ENCODE assay signal across 13 cellular contexts in genomic region chr6:37143585-37143984, GRCh38. TPM values are rescaled to one million over a fixed set of nuclear protein-coding genes. Genes with fewer than 3 reads are reported as not detected.
A peak's percentile ranks its signal among the peaks of the same experiment; 100 is the strongest.
DNase-seq lines count a peak whose midpoint lies in the region; ATAC-seq, FAIRE-seq and TF ChIP-seq lines count a peak whose summit lies in the region.
"Had no signal": no experiment of that assay in that cellular context is flagged by ENCODE, and none has a peak within 500 bp of the region (broad histone marks: within the 10 kb centered on the region; RNA-seq: fewer than 3 reads in every experiment).

No MANE protein-coding gene starts in this region.

- H2BK12ac ChIP-seq in H9 (ENCODE audit: insufficient read length, low read depth, low read length) = no peak overlapping the region

- TF ChIP-seq EP300 in ovary (IDR thresholded peaks at IDR 0.05) = no peak

- no peak overlapping the region for H2BK20ac ChIP-seq in H9 (ENCODE audit: low read depth, low read length, poor library complexity, severe bottlenecking)

- H3K9me2 ChIP-seq in GM23338 (ENCODE audit: insufficient read depth) = no peaks in the 10 kb centered on the region

- H3K27me3 ChIP-seq in GM23338 (ENCODE audit: insufficient read depth) = no peaks in the 10 kb centered on the region
- H3K27me3 ChIP-seq in SJCRH30 = no peaks in the 10 kb centered on the region
- H3K27me3 ChIP-seq in H9 (ENCODE audit: insufficient read depth, low read length) = no peaks in the 10 kb centered on the region
- H3K27me3 ChIP-seq in ovary = no peaks in the 10 kb centered on the region
- H3K27me3 ChIP-seq: dorsolateral prefrontal cortex had no signal

- no peak overlapping the region for H3K4me3 ChIP-seq in GM23338
- H3K4me3 ChIP-seq in SJCRH30 = no peak overlapping the region
- H3K4me3 ChIP-seq in kidney (ENCODE audit: low read length in 2 of 2) = no peak overlapping the region
- H3K4me3 ChIP-seq in ovary = no peak overlapping the region
- H3K4me3 ChIP-seq: dorsolateral prefrontal cortex had no signal

- H4K20me1 ChIP-seq in GM23338 (replicated peaks; ENCODE audit: insufficient read depth) (no peaks in the 10 kb centered on the region), H9 (ENCODE audit: control insufficient read depth, insufficient read depth, insufficient read length) (no peaks in the 10 kb centered on the region)

- no peak for DNase-seq in GM23338 (ENCODE audit: low spot score)
- DNase-seq in SJCRH30 = no peak
- DNase-seq in kidney = no peak
- no peak for DNase-seq in NCI-H2171 treated with DMSO at 0.1 percent for 48 hours (lab: John Stamatoyannopoulos, UW)
- no peak for DNase-seq in H9
- no peak for DNase-seq in ovary
- DNase-seq: activated CD4-positive, alpha-beta T cell treated with anti-CD3 and anti-CD28 coated beads, Interleukin-2, amount 50 U/mL, for 1 hour; activated effector memory CD4-positive, alpha-beta T cell treated with Interleukin-2 at 50 U/mL for 16 hours; anterior cingulate cortex; dorsolateral prefrontal cortex; Karpas-422; occipital lobe had no signal

- H3K27me3 Mint-ChIP-seq in GM23338 (ENCODE audit: insufficient read depth, low read depth, poor library complexity) (no peaks in the 10 kb centered on the region), H9 (ENCODE audit: low read depth) (no peaks in the 10 kb centered on the region)
- no peaks in the 10 kb centered on the region for H3K27me3 Mint-ChIP-seq in stimulated activated memory B cell treated with anti-CD40 and anti-IgM and Interleukin-4, amounts not matched to agents 10 μg/mL and 1 μg/mL and 100 μg/mL, for 72 hours

- H3K79me2 ChIP-seq in GM23338 (replicated peaks; ENCODE audit: insufficient read depth) (0 out of 2 replicates have a peak, but pooled peaks cover 9% of the 10 kb centered on the region), H9 (ENCODE audit: insufficient read depth, low read length) (no peaks in the 10 kb centered on the region)

- no peak overlapping the region for H3K23ac ChIP-seq in H9 (ENCODE audit: insufficient read length, low read depth, low read length)

- H3F3A ChIP-seq in GM23338 (replicated peaks; ENCODE audit: low read depth) = peaks cover 5% of the 10 kb centered on the region; the same call in 1 of the 2 replicates

- no peak overlapping the region for H3K4ac ChIP-seq in H9 (ENCODE audit: low read depth, low read length)

- TF ChIP-seq CTCF in GM23338 (conservative IDR thresholded peaks at IDR 0.05; ENCODE audit: low read depth in 2 of 2) (no peak), kidney (IDR thresholded peaks at IDR 0.05; ENCODE audit: borderline replicate concordance, extremely low read depth, insufficient read depth) (no peak), H9 (conservative IDR thresholded peaks at IDR 0.05) (no peak), ovary (IDR thresholded peaks at IDR 0.05) (no peak)

- H3K9ac ChIP-seq in kidney (ENCODE audit: low read length in 2 of 2) (no peak overlapping the region), H9 (ENCODE audit: extremely low read depth, insufficient read length, low read length) (no peak overlapping the region)

- H3K27ac Mint-ChIP-seq in GM23338 (peak overlapping the region; percentile 77; the same call in 1 of the 2 replicates), H9 (peak overlapping the region in 1 of 3 experiments; percentile 100; a peak in 2 of 7 replicates)
- peak overlapping the region; percentile 82 for H3K27ac Mint-ChIP-seq in stimulated activated memory B cell treated with anti-CD40 and anti-IgM and Interleukin-4, amounts not matched to agents 10 μg/mL and 1 μg/mL and 100 μg/mL, for 72 hours

- H3K4me2 ChIP-seq in GM23338 = no peak overlapping the region
- no peak overlapping the region for H3K4me2 ChIP-seq in H9 (ENCODE audit: insufficient read depth, insufficient read length, low read length)

- no peaks in the 10 kb centered on the region for H3K9me3 Mint-ChIP-seq in GM23338
- no peaks in the 10 kb centered on the region for H3K9me3 Mint-ChIP-seq in stimulated activated memory B cell treated with anti-CD40 and anti-IgM and Interleukin-4, amounts not matched to agents 10 μg/mL and 1 μg/mL and 100 μg/mL, for 72 hours
- no peaks in the 10 kb centered on the region; a peak in 1 of 5 replicates for H3K9me3 Mint-ChIP-seq in H9

- no peak overlapping the region for H2BK15ac ChIP-seq in H9 (ENCODE audit: low read depth, low read length)

- H2AFZ ChIP-seq in GM23338 (no peak overlapping the region), H9 (ENCODE audit: low read length) (no peak overlapping the region)

- no peak overlapping the region for H2BK5ac ChIP-seq in H9 (ENCODE audit: insufficient read length, low read length)

- no peak overlapping the region for H3T11ph ChIP-seq in H9 (ENCODE audit: low read length)

- H3K23me2 ChIP-seq in H9 (ENCODE audit: insufficient read length, low read depth, low read length, poor library complexity, severe bottlenecking) = peaks cover 4% of the 10 kb centered on the region

- H3K4me1 ChIP-seq in GM23338 (ENCODE audit: insufficient read depth) (peaks cover 50% of the 10 kb centered on the region), SJCRH30 (peaks cover 51% of the 10 kb centered on the region), kidney (ENCODE audit: control insufficient read depth in 1 of 2, insufficient read depth in 1 of 2, low read depth in 1 of 2, low read length in 2 of 2) (peaks cover 0 to 8% of the 10 kb centered on the region in 2 donors), H9 (ENCODE audit: insufficient read depth, low read length) (peaks cover 10% of the 10 kb centered on the region; the same call in 1 of the 2 replicates), ovary (ENCODE audit: insufficient read depth) (peaks cover 9% of the 10 kb centered on the region)

- FAIRE-seq in kidney (lab: Jason Lieb, UNC) = no peak

- no peak overlapping the region for H3K56ac ChIP-seq in H9 (ENCODE audit: insufficient read length, low read depth, low read length)

- H3K4me1 Mint-ChIP-seq in GM23338 (peaks cover 54% of the 10 kb centered on the region), H9 (peaks cover 48 to 61% of the 10 kb centered on the region in 2 experiments)
- peaks cover 30% of the 10 kb centered on the region for H3K4me1 Mint-ChIP-seq in stimulated activated memory B cell treated with anti-CD40 and anti-IgM and Interleukin-4, amounts not matched to agents 10 μg/mL and 1 μg/mL and 100 μg/mL, for 72 hours

- WGBS in H9 (ENCODE audit: extremely low coverage, insufficient read length, low lambda C conversion rate) = no CpG with 5 or more reads among the region's 2 CpGs
- WGBS in ovary, 3 donors = 88 to 92% (median 90%) methylated on average over 2 of the region's 2 CpGs

- H3K4me3 Mint-ChIP-seq in GM23338 = peak overlapping the region; percentile 19; the same call in 1 of the 3 replicates
- H3K4me3 Mint-ChIP-seq in stimulated activated memory B cell treated with anti-CD40 and anti-IgM and Interleukin-4, amounts not matched to agents 10 μg/mL and 1 μg/mL and 100 μg/mL, for 72 hours = no peak overlapping the region
- H3K4me3 Mint-ChIP-seq in H9 = no peak overlapping the region

- H4K8ac ChIP-seq in H9 (replicated peaks; ENCODE audit: insufficient read length, low read depth, low read length) = no peak overlapping the region

- H2AK5ac ChIP-seq in H9 (ENCODE audit: insufficient read length, low read length) = no peak overlapping the region

- H3K18ac ChIP-seq in H9 (ENCODE audit: insufficient read length, low read depth, low read length) = no peak overlapping the region

- H3K9me3 ChIP-seq in SJCRH30 (replicated peaks) (no peaks in the 10 kb centered on the region), kidney (ENCODE audit: control insufficient read depth in 1 of 2, low read length in 2 of 2) (no peaks in the 10 kb centered on the region), H9 (ENCODE audit: control insufficient read depth, low read depth, low read length) (no peaks in the 10 kb centered on the region), ovary (no peaks in the 10 kb centered on the region)

- no peak for TF ChIP-seq POLR2A in ovary (IDR thresholded peaks at IDR 0.05)

- no peaks in the 10 kb centered on the region for H3K79me1 ChIP-seq in H9 (ENCODE audit: insufficient read depth, low read depth, low read length, poor library complexity, severe bottlenecking)

- peak overlapping the region; percentile 99 for H3K27ac ChIP-seq in GM23338 (ENCODE audit: low read depth)
- peak overlapping the region; percentile 32; the same call in 1 of the 2 replicates for H3K27ac ChIP-seq in SJCRH30
- H3K27ac ChIP-seq in kidney (ENCODE audit: low read depth in 2 of 2, low read length in 2 of 2) = peak overlapping the region; percentile 47 to 51
- H3K27ac ChIP-seq in H9 (ENCODE audit: insufficient read length, low read depth, low read length) = no peak overlapping the region
- H3K27ac ChIP-seq in ovary = peak overlapping the region in 1 of 2 donors; percentile 73
- H3K27ac ChIP-seq: dorsolateral prefrontal cortex had no signal

- no peak overlapping the region for H2BK120ac ChIP-seq in H9 (ENCODE audit: low read depth, low read length, poor library complexity, severe bottlenecking)

- intact Hi-C loops in kidney (cut with DNase I) = no loop called here
- intact Hi-C loops in ovary (cut with DNase I) = no loop called here

- H4K5ac ChIP-seq in H9 (ENCODE audit: insufficient read length, low read depth, low read length) = no peak overlapping the region

- H3K36me3 ChIP-seq in GM23338 (ENCODE audit: insufficient read depth) (no peaks in the 10 kb centered on the region), SJCRH30 (no peaks in the 10 kb centered on the region), kidney (ENCODE audit: control insufficient read depth in 1 of 2, insufficient read depth in 2 of 2, low read length in 2 of 2) (no peaks in the 10 kb centered on the region), ovary (no peaks in the 10 kb centered on the region)

- H3K36me3 Mint-ChIP-seq in GM23338 (ENCODE audit: low read depth) = no peaks in the 10 kb centered on the region
- no peaks in the 10 kb centered on the region for H3K36me3 Mint-ChIP-seq in stimulated activated memory B cell treated with anti-CD40 and anti-IgM and Interleukin-4, amounts not matched to agents 10 μg/mL and 1 μg/mL and 100 μg/mL, for 72 hours
- H3K36me3 Mint-ChIP-seq in H9 (ENCODE audit: insufficient read depth in 1 of 3, low read depth in 3 of 3) = no peaks in the 10 kb centered on the region; a peak in 1 of 7 replicates

- no peak for ATAC-seq in GM23338
- ATAC-seq in stimulated activated memory B cell treated with anti-CD40 and anti-IgM and Interleukin-4, amounts not matched to agents 10 μg/mL and 1 μg/mL and 100 μg/mL, for 72 hours = no peak

- H4K91ac ChIP-seq in H9 (ENCODE audit: insufficient read length, low read depth, low read length) = no peak overlapping the region

- H3K14ac ChIP-seq in H9 (ENCODE audit: insufficient read depth, low read length) = no peak overlapping the region

TF ChIP-seq in GM23338, 12 proteins besides CTCF, POLR2A, EP300 and RAD21 (continues in another document):
- TF ChIP-seq JUNB (IDR thresholded peaks at IDR 0.05; ENCODE audit: unreplicated experiment) = no peak

RNA-seq across cellular contexts. Expression of gene PIM1, which starts 26.4 kb away (rescaled TPM):
- 64.0 and 74.2 TPM in 2 replicates for total RNA-seq in GM23338 (2014; rRNA removed; shearing (Covaris generic))
- polyA plus RNA-seq in GM23338 (2016; fragmentation: Nextera tagmentation; extraction: Ambion mirVana) (43.7 and 46.0 TPM in 2 replicates), kidney (ENCODE audit: insufficient read depth, low read depth, low replicate concordance) (19.1 TPM), ovary (10 to 100 TPM; 34.2 to 70.0 TPM)
- 15.2 and 16.4 TPM in 2 replicates for total RNA-seq in SJCRH30 (2014; rRNA removed; shearing (Covaris generic))
- total RNA-seq in kidney (30.4 TPM), H9 (2021) (46.7 and 47.5 TPM in 2 replicates), ovary (100 to 1,000 TPM in 1 of 7 donors, 10 to 100 TPM in 6; 41.4 to 135 (median 64.9) TPM)
